8 cellular contexts compared by ENCODE assay signal in the genomic region with DNA sequence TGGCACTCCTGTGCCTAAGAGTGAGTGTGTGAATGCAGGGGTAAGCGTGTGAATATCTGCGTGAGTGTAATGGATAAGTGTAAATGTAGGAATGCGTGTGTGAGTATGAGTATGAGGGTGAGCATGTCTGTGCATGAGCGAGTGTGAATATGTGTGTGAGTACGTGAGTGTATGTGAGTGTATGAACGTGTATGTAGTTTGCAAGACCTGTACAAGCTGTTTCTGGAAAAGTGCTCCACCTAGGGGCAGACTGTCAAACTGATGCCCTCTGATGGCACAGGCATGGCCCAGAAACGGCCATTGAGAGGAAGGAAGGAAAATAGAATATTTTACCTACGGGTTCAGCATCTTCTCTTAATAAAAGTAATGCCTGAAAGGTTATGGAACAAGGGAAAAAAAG. TPM values are rescaled to one million over a fixed set of nuclear protein-coding genes. Genes with fewer than 3 reads are reported as not detected.
DNase-seq lines count a peak whose midpoint lies in the region; ATAC-seq and TF ChIP-seq lines count a peak whose summit lies in the region.

No MANE protein-coding gene starts in this region.

- H3K27ac ChIP-seq in PC-3 (ENCODE audit: low read length) = no peak overlapping the region
- no peak overlapping the region for H3K27ac ChIP-seq in neutrophil
- H3K27ac ChIP-seq in thoracic aorta = no peak overlapping the region

- H4K20me1 ChIP-seq in PC-3 (ENCODE audit: low read length) = no peaks in the 10 kb centered on the region

- TF ChIP-seq CTCF in PC-3 (conservative IDR thresholded peaks at IDR 0.05; ENCODE audit: low read depth, low read length) (peak; percentile 60), neutrophil (IDR thresholded peaks at IDR 0.05) (peak; percentile 61), thoracic aorta (IDR thresholded peaks at IDR 0.05) (peak; percentile 75)

- H3K4me1 ChIP-seq in PC-3 (ENCODE audit: insufficient read depth, low read length) (peaks cover 11% of the 10 kb centered on the region), neutrophil (ENCODE audit: control insufficient read depth in 1 of 2, insufficient read depth in 1 of 2, low read depth in 1 of 2, low read length in 1 of 2) (peaks cover 0 to 4% of the 10 kb centered on the region in 2 experiments), thoracic aorta (ENCODE audit: control insufficient read depth in 1 of 2, low read depth in 2 of 2) (peaks cover 0 to 12% of the 10 kb centered on the region in 2 donors)

- H3K9me3 ChIP-seq in PC-3 (ENCODE audit: low read length) (no peaks in the 10 kb centered on the region), neutrophil (no peaks in the 10 kb centered on the region), thoracic aorta (peaks cover under 1% of the 10 kb centered on the region)

- H3K27me3 ChIP-seq in PC-3 (ENCODE audit: low read length) = no peaks in the 10 kb centered on the region
- no peaks in the 10 kb centered on the region for H3K27me3 ChIP-seq in neutrophil
- H3K27me3 ChIP-seq in thoracic aorta (replicated peaks; ENCODE audit: insufficient read depth) = no peaks in the 10 kb centered on the region

- H2AFZ ChIP-seq in PC-3 (ENCODE audit: low read length) = no peak overlapping the region

- BruUV-seq in PC-3 (replicated peaks; lab: Mats Ljungman, UMichigan) = no TSS peak

- H3K9ac ChIP-seq in PC-3 (ENCODE audit: low read length) = no peak overlapping the region

- H3F3A ChIP-seq in PC-3 (ENCODE audit: low read length, unreplicated experiment) = no peaks in the 10 kb centered on the region

- intact Hi-C loops in PC-3 (cut with micrococcal nuclease) = no loop called here

- POLR2A ChIA-PET in PC-3 (lab: Charles Lee; ENCODE audit: unreplicated experiment) = no interaction called here

- no peaks in the 10 kb centered on the region for H3K36me3 ChIP-seq in PC-3 (ENCODE audit: low read depth, low read length)
- H3K36me3 ChIP-seq in neutrophil = no peaks in the 10 kb centered on the region
- H3K36me3 ChIP-seq in thoracic aorta = no peaks in the 10 kb centered on the region

- ATAC-seq in GM19351 (IDR thresholded peaks at IDR 0.05; ENCODE audit: unreplicated experiment) (peak; percentile 99), HG03432 (IDR thresholded peaks at IDR 0.05; ENCODE audit: unreplicated experiment) (peak; percentile 98), PC-3 (peak; percentile 90), thoracic aorta (ENCODE audit: insufficient number of reproducible peaks, low FRiP score, low read depth) (peak; percentile 72)

- DNase-seq in CMK (ENCODE audit: low read depth) (peak; percentile 3), PC-3 (peak; percentile 63), activated T-cell treated with anti-CD3 and anti-CD28 coated beads for 48 hours (ENCODE audit: low read depth) (peak; percentile 56), fibroblast of gingiva (ENCODE audit: low read depth) (peak; percentile 63), thoracic aorta (ENCODE audit: low spot score) (peak; percentile 25)

- H3K4me2 ChIP-seq in PC-3 (ENCODE audit: low read length) = no peak overlapping the region

- CTCF ChIA-PET in PC-3 (lab: Charles Lee) = interaction anchor here (0.5 kb wide), 1 partner anchor 91 kb away, joined by 5 read pairs; no protein-coding TSS in a partner anchor

- H3K79me2 ChIP-seq in PC-3 (ENCODE audit: low read length) = no peaks in the 10 kb centered on the region

- H3K9me2 ChIP-seq in PC-3 (replicated peaks; ENCODE audit: low read length) = no peaks in the 10 kb centered on the region

- no peak overlapping the region for H3K4me3 ChIP-seq in PC-3 (ENCODE audit: low read length)
- no peak overlapping the region for H3K4me3 ChIP-seq in neutrophil (ENCODE audit: low read depth in 1 of 2, low read length in 1 of 2)
- peak overlapping the region; percentile 34 for H3K4me3 ChIP-seq in thoracic aorta

RNA-seq across cellular contexts. Expression of gene FRMD4B, which starts 24.4 kb away (rescaled TPM):
- total RNA-seq in PC-3 (2014; rRNA removed) (2.9 and 5.7 TPM in 2 replicates), thoracic aorta (10 to 100 TPM; 57.5 to 86.1 TPM)

Comparison
In these comparisons a context has a peak if more than half of its experiments do, and no peak if none do; other contexts are left out.
1. DNase-seq: peak in every context shown above with its lines; median percentile 63 in PC-3; 63 in fibroblast of gingiva; 56 in activated T-cell treated with anti-CD3 and anti-CD28 coated beads for 48 hours; 25 in thoracic aorta; 3 in CMK.